8 cellular contexts compared by ENCODE assay signal in the genomic region with DNA sequence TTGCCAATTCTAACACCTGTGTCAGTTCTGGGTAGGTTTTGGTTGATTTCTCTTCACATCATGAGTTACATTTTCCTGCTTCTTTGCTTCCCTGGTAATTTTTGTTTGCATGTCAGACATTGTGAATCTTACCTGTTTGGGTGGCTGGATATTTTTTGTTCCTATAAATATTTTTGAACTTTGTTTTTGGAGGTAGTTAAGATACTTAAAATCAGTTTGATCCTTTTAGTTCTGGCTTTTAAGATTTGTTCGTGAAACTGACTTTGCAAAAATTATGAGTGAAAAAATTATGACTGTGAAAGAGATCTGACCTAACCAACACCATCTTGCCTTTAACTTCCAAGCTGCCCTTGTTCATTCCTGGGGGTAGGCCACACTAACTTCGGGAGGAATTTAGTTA.
"Had no signal": no experiment of that assay in that cellular context is flagged by ENCODE, and none has a peak within 500 bp of the region (broad histone marks: within the 10 kb centered on the region; RNA-seq: fewer than 3 reads in every experiment).

No MANE protein-coding gene starts in this region.

- DNase-seq: GM23248, GOT3, H7, H9, HCEC 1CT, HFFc6 had no signal

- FAIRE-seq: H1, H54 had no signal
